In genomic region chr19:13906525-13906904, GRCh38 we compare ENCODE assay signal across 9 cellular contexts. TPM values are rescaled to one million over a fixed set of nuclear protein-coding genes. Genes with fewer than 3 reads are reported as not detected.
A peak's percentile ranks its signal among the peaks of the same experiment; 100 is the strongest.
DNase-seq lines count a peak whose midpoint lies in the region; ATAC-seq and TF ChIP-seq lines count a peak whose summit lies in the region.
"Had no signal": no experiment of that assay in that cellular context is flagged by ENCODE, and none has a peak within 500 bp of the region (broad histone marks: within the 10 kb centered on the region; RNA-seq: fewer than 3 reads in every experiment).

No MANE protein-coding gene starts in this region.

- H3K4me1 ChIP-seq in MM.1S (ENCODE audit: low read length) (peaks cover 4% of the 10 kb centered on the region; the same call in 1 of the 2 replicates), hepatocyte (ENCODE audit: insufficient read depth) (peaks cover 8% of the 10 kb centered on the region)

- H3K4me1 Mint-ChIP-seq in activated T-cell treated with anti-CD3 and anti-CD28 coated beads, Interleukin-2, amount 50 U/mL, for 4 hours (ENCODE audit: low read depth), result peaks cover 18% of the 10 kb centered on the region

- H3K4me3 ChIP-seq in MM.1S (ENCODE audit: low read length) (peak overlapping the region; percentile 86), hepatocyte (peak overlapping the region; percentile 69)

- H3K27me3 ChIP-seq in MM.1S (replicated peaks; ENCODE audit: insufficient read depth, low read length) (no peaks in the 10 kb centered on the region), hepatocyte (no peaks in the 10 kb centered on the region)

- DNase-seq in activated T-cell treated with anti-CD3 and anti-CD28 coated beads, Interleukin-2, amount 50 U/mL, for 4 hours, result peak; percentile 24
- DNase-seq in activated T-cell treated with anti-CD3 and anti-CD28 coated beads for 4 hours (no peak), MM.1S (peak; percentile 33), hepatocyte (ENCODE audit: low spot score) (peak; percentile 55), DMS153 (lab: John Stamatoyannopoulos, UW) (no peak), NCI-H2171 (lab: John Stamatoyannopoulos, UW) (no peak)
- peak in 1 of 2 donors; percentile 24 for DNase-seq in activated naive CD4-positive, alpha-beta T cell treated with anti-CD3 and anti-CD28 coated beads, Interleukin-2, amount 50 U/mL, for 72 hours (ENCODE audit: low spot score in 2 of 2)
- DNase-seq in stimulated activated CD4-positive, alpha-beta T cell treated with anti-CD3 and anti-CD28 coated beads, Interleukin-4, amount 100 ng/mL, for 1 hour, result peak; percentile 35

- H3K27me3 Mint-ChIP-seq in activated T-cell treated with anti-CD3 and anti-CD28 coated beads, Interleukin-2, amount 50 U/mL, for 4 hours (ENCODE audit: low read depth), result no peaks in the 10 kb centered on the region

- H3K4me2 ChIP-seq in MM.1S (ENCODE audit: low read depth, low read length) (peak overlapping the region; percentile 92), hepatocyte (peak overlapping the region; percentile 91)

- H3K27ac ChIP-seq in MM.1S (ENCODE audit: low read length) (peak overlapping the region; percentile 30; the same call in 1 of the 2 replicates), hepatocyte (peak overlapping the region; percentile 81)

- H3K4me3 Mint-ChIP-seq in activated T-cell treated with anti-CD3 and anti-CD28 coated beads, Interleukin-2, amount 50 U/mL, for 4 hours, result peak overlapping the region; percentile 84

- H4K20me1 ChIP-seq in MM.1S (ENCODE audit: insufficient read depth, low read length), result no peaks in the 10 kb centered on the region
- H4K20me1 ChIP-seq in hepatocyte (ENCODE audit: insufficient read depth, poor library complexity, severe bottlenecking), result no peaks in the 10 kb centered on the region

- TF ChIP-seq CTCF in MM.1S (IDR thresholded peaks at IDR 0.05; ENCODE audit: low read length) (no peak), hepatocyte (IDR thresholded peaks at IDR 0.05; ENCODE audit: poor library complexity) (no peak)

- peak overlapping the region; percentile 60 for H2AFZ ChIP-seq in MM.1S (ENCODE audit: low read length)
- H2AFZ ChIP-seq in hepatocyte, result peak overlapping the region; percentile 80

- peak; percentile 29 to 32 for ATAC-seq in activated T-cell treated with anti-CD3 and anti-CD28 coated beads, Interleukin-2, amount 50 U/mL, for 4 hours
- ATAC-seq in activated naive CD4-positive, alpha-beta T cell treated with anti-CD3 and anti-CD28 coated beads, Interleukin-2, amount 50 U/mL, for 72 hours, result peak; percentile 18 to 28

- H3K79me2 ChIP-seq in MM.1S (ENCODE audit: low read length), result peaks cover 8% of the 10 kb centered on the region; the same call in 1 of the 2 replicates
- peaks cover 14% of the 10 kb centered on the region for H3K79me2 ChIP-seq in hepatocyte

- H3K27ac Mint-ChIP-seq in activated naive CD4-positive, alpha-beta T cell treated with anti-CD3 and anti-CD28 coated beads, Interleukin-2, amount 50 U/mL, for 72 hours, result peak overlapping the region; percentile 74 to 93

- H3K9me3 Mint-ChIP-seq in activated T-cell treated with anti-CD3 and anti-CD28 coated beads, Interleukin-2, amount 50 U/mL, for 4 hours, result no peaks in the 10 kb centered on the region
- no peaks in the 10 kb centered on the region for H3K9me3 Mint-ChIP-seq in activated naive CD4-positive, alpha-beta T cell treated with anti-CD3 and anti-CD28 coated beads, Interleukin-2, amount 50 U/mL, for 72 hours

- 16% methylated on average over 6 of the region's 12 CpGs for WGBS in hepatocyte (ENCODE audit: low lambda C conversion rate, missing lambda C conversion rate)

- H3K9me3 ChIP-seq in MM.1S (replicated peaks; ENCODE audit: insufficient read depth, low read length), result no peaks in the 10 kb centered on the region
- H3K9me3 ChIP-seq in hepatocyte (ENCODE audit: low read depth), result no peaks in the 10 kb centered on the region

- 0 out of 2 replicates have a peak, but pooled peaks cover 3% of the 10 kb centered on the region for H3F3A ChIP-seq in MM.1S (ENCODE audit: insufficient read depth, low read length)

- peak overlapping the region; percentile 78 for H3K9ac ChIP-seq in MM.1S (ENCODE audit: low read length)

- H3K9me2 ChIP-seq in MM.1S (replicated peaks; ENCODE audit: insufficient read depth, low read length), result no peaks in the 10 kb centered on the region
- no peaks in the 10 kb centered on the region for H3K9me2 ChIP-seq in hepatocyte (replicated peaks; ENCODE audit: insufficient read depth)

- H3K36me3 ChIP-seq in MM.1S (replicated peaks; ENCODE audit: insufficient read depth, low read length), result no peaks in the 10 kb centered on the region
- no peaks in the 10 kb centered on the region for H3K36me3 ChIP-seq in hepatocyte (replicated peaks; ENCODE audit: insufficient read depth, low read depth)

- peaks cover 4% of the 10 kb centered on the region for H3K36me3 Mint-ChIP-seq in activated T-cell treated with anti-CD3 and anti-CD28 coated beads, Interleukin-2, amount 50 U/mL, for 4 hours (ENCODE audit: insufficient read depth)
- peaks cover 5 to 6% of the 10 kb centered on the region in 2 donors for H3K36me3 Mint-ChIP-seq in activated naive CD4-positive, alpha-beta T cell treated with anti-CD3 and anti-CD28 coated beads, Interleukin-2, amount 50 U/mL, for 72 hours

RNA-seq across cellular contexts. Expression of gene CC2D1A, which starts 0.5 kb away (rescaled TPM):
- total RNA-seq in activated T-cell treated with anti-CD3 and anti-CD28 coated beads, Interleukin-2, amount 50 U/mL, for 4 hours, result 10 to 100 TPM; 34.1 to 40.2 (median 39.6) TPM
- 10 to 100 TPM; 29.4 to 57.9 TPM for total RNA-seq in activated naive CD4-positive, alpha-beta T cell treated with anti-CD3 and anti-CD28 coated beads, Interleukin-2, amount 50 U/mL, for 72 hours
- total RNA-seq in hepatocyte, result 14.8 and 20.8 TPM in 2 replicates
- 40.9 and 43.3 TPM in 2 replicates for polyA plus RNA-seq in hepatocyte

RNA-seq across cellular contexts. Expression of gene BRME1, which starts 0.6 kb away (rescaled TPM):
- 1 to 10 TPM; 7.3 to 9.3 (median 8.9) TPM for total RNA-seq in activated T-cell treated with anti-CD3 and anti-CD28 coated beads, Interleukin-2, amount 50 U/mL, for 4 hours
- total RNA-seq in activated naive CD4-positive, alpha-beta T cell treated with anti-CD3 and anti-CD28 coated beads, Interleukin-2, amount 50 U/mL, for 72 hours, result 10 to 100 TPM in 1 of 2 donors, 1 to 10 TPM in 1; 5.1 to 10.5 TPM
- total RNA-seq in hepatocyte, result 2.2 and 14.4 TPM in 2 replicates
- 3.2 and 4.5 TPM in 2 replicates for polyA plus RNA-seq in hepatocyte

RNA-seq across cellular contexts. Expression of gene NANOS3, which starts 29.6 kb away (rescaled TPM):
- total RNA-seq in activated T-cell treated with anti-CD3 and anti-CD28 coated beads, Interleukin-2, amount 50 U/mL, for 4 hours, result under 1 TPM in 1 of 3 donors, not detected in 2; 0.52 TPM
- under 1 TPM; 0.88 to 0.98 TPM for total RNA-seq in activated naive CD4-positive, alpha-beta T cell treated with anti-CD3 and anti-CD28 coated beads, Interleukin-2, amount 50 U/mL, for 72 hours
- 0.60 TPM in 1 of 2 replicates, not detected in the other for total RNA-seq in hepatocyte
- 2.1 and 4.0 TPM in 2 replicates for polyA plus RNA-seq in hepatocyte
- total RNA-seq: dermis microvascular lymphatic vessel endothelial cell had no signal

RNA-seq across cellular contexts. Expression of gene PODNL1, which starts 31.7 kb away (rescaled TPM):
- total RNA-seq in activated T-cell treated with anti-CD3 and anti-CD28 coated beads, Interleukin-2, amount 50 U/mL, for 4 hours, result under 1 TPM in 2 of 3 donors, not detected in 1; 0.08 to 0.30 TPM
- under 1 TPM in 1 of 2 donors, not detected in 1; 0.34 TPM for total RNA-seq in activated naive CD4-positive, alpha-beta T cell treated with anti-CD3 and anti-CD28 coated beads, Interleukin-2, amount 50 U/mL, for 72 hours
- 0.17 TPM in 1 of 2 replicates, not detected in the other for total RNA-seq in hepatocyte
- polyA plus RNA-seq in hepatocyte, result 2.4 and 3.3 TPM in 2 replicates
- total RNA-seq: dermis microvascular lymphatic vessel endothelial cell had no signal

RNA-seq across cellular contexts. Expression of gene DCAF15, which starts 45.8 kb away (rescaled TPM):
- 10 to 100 TPM; 65.2 to 75.4 (median 66.2) TPM for total RNA-seq in activated T-cell treated with anti-CD3 and anti-CD28 coated beads, Interleukin-2, amount 50 U/mL, for 4 hours
- 10 to 100 TPM; 59.0 to 90.0 TPM for total RNA-seq in activated naive CD4-positive, alpha-beta T cell treated with anti-CD3 and anti-CD28 coated beads, Interleukin-2, amount 50 U/mL, for 72 hours
- total RNA-seq in hepatocyte, result 9.3 and 13.4 TPM in 2 replicates
- 16.4 and 19.0 TPM in 2 replicates for polyA plus RNA-seq in hepatocyte

Comparison
In these comparisons a context has a peak if more than half of its experiments do, and no peak if none do; other contexts are left out.
1. DNase-seq: peak in activated T-cell treated with anti-CD3 and anti-CD28 coated beads, Interleukin-2, amount 50 U/mL, for 4 hours (single experiment), MM.1S (single experiment), hepatocyte (single experiment) and stimulated activated CD4-positive, alpha-beta T cell treated with anti-CD3 and anti-CD28 coated beads, Interleukin-4, amount 100 ng/mL, for 1 hour (single experiment); none in activated T-cell treated with anti-CD3 and anti-CD28 coated beads for 4 hours (single experiment), DMS153 (single experiment) and NCI-H2171 (single experiment).